Comparison of ENCODE assay signal across 8 cellular contexts in genomic region chr7:517848-518629, GRCh38. TPM values are rescaled to one million over a fixed set of nuclear protein-coding genes. Genes with fewer than 3 reads are reported as not detected.
DNase-seq lines count a peak whose midpoint lies in the region; ATAC-seq and TF ChIP-seq lines count a peak whose summit lies in the region.

No MANE protein-coding gene starts in this region.

- CTCF ChIA-PET in activated naive CD4-positive, alpha-beta T cell treated with anti-CD3 and anti-CD28 coated beads for 36 hours (lab: Charles Lee): no interaction called here
- CTCF ChIA-PET in activated B cell treated with CpG ODN at 0.5 μM for 24 hours (lab: Charles Lee): no interaction called here

- no peak overlapping the region for H3K27ac Mint-ChIP-seq in activated naive CD4-positive, alpha-beta T cell treated with anti-CD3 and anti-CD28 coated beads for 36 hours
- no peak overlapping the region for H3K27ac Mint-ChIP-seq in activated B cell treated with CpG ODN at 0.5 μM for 24 hours

- H3K36me3 ChIP-seq in esophagus muscularis mucosa (no peaks in the 10 kb centered on the region), muscle layer of colon (ENCODE audit: insufficient read depth, low read length) (no peaks in the 10 kb centered on the region), upper lobe of left lung (no peaks in the 10 kb centered on the region)

- peaks cover 0 to 25% (median 0%) of the 10 kb centered on the region in 4 donors for H3K27me3 ChIP-seq in esophagus muscularis mucosa
- peaks cover 0 to 28% of the 10 kb centered on the region in 2 donors for H3K27me3 ChIP-seq in muscle layer of colon (ENCODE audit: control insufficient read depth in 1 of 2, insufficient read depth in 2 of 2, low read length in 2 of 2)
- peaks cover 0 to 42% (median 16%) of the 10 kb centered on the region in 4 donors for H3K27me3 ChIP-seq in upper lobe of left lung

- peaks cover 24% of the 10 kb centered on the region for H3K4me1 Mint-ChIP-seq in activated naive CD4-positive, alpha-beta T cell treated with anti-CD3 and anti-CD28 coated beads for 36 hours (ENCODE audit: low read depth)
- H3K4me1 Mint-ChIP-seq in activated B cell treated with CpG ODN at 0.5 μM for 24 hours: peaks cover 28% of the 10 kb centered on the region

- ATAC-seq in activated B cell treated with CpG ODN at 0.5 μM for 24 hours (ENCODE audit: low read depth) (no peak), upper lobe of left lung (ENCODE audit: low FRiP score in 2 of 2) (peak in 1 of 2 donors; percentile 12), GM19035 (IDR thresholded peaks at IDR 0.05; ENCODE audit: unreplicated experiment) (no peak)

- intact Hi-C loops in activated naive CD4-positive, alpha-beta T cell treated with anti-CD3 and anti-CD28 coated beads for 36 hours (cut with micrococcal nuclease): loop anchor here (2.0 to 5.0 kb wide), 3 partner anchors 84 to 209 kb away; partner anchors contain the start of genes DNAAF5 and PRKAR1B
- intact Hi-C loops in activated B cell treated with CpG ODN at 0.5 μM for 24 hours (cut with micrococcal nuclease): no loop called here
- intact Hi-C loops in esophagus muscularis mucosa (cut with DNase I): loop anchor here (2.0 to 5.0 kb wide), 3 partner anchors 149 to 254 kb away; no protein-coding TSS in a partner anchor

- POLR2A ChIA-PET in activated B cell treated with CpG ODN at 0.5 μM for 24 hours (lab: Charles Lee): no interaction called here

- peak overlapping the region; percentile 90 to 95 (median 94) for H3K27ac ChIP-seq in esophagus muscularis mucosa (replicated peaks in 1 of 4)
- peak overlapping the region; percentile 70 for H3K27ac ChIP-seq in muscle layer of colon (ENCODE audit: low read depth, low read length)
- peak overlapping the region; percentile 82 to 91 (median 86) for H3K27ac ChIP-seq in upper lobe of left lung

- TF ChIP-seq EP300 in esophagus muscularis mucosa (IDR thresholded peaks at IDR 0.05) (no peak), upper lobe of left lung (IDR thresholded peaks at IDR 0.05) (no peak)

- DNase-seq in activated naive CD4-positive, alpha-beta T cell treated with anti-CD3 and anti-CD28 coated beads for 36 hours: peak; percentile 40
- DNase-seq in activated naive CD4-positive, alpha-beta T cell (lab: John Stamatoyannopoulos, UW): no peak
- DNase-seq in activated B cell treated with CpG ODN at 0.5 μM for 24 hours (no peak), esophagus muscularis mucosa (ENCODE audit: extremely low spot score) (peak; percentile 94), upper lobe of left lung (peak; percentile 62 to 91), OCI-M2 (lab: John Stamatoyannopoulos, UW; ENCODE audit: unreplicated experiment) (no peak)

- WGBS in esophagus muscularis mucosa: under 1% methylated on average over 51 of the region's 67 CpGs
- WGBS in upper lobe of left lung, 2 donors: 0 to 1% methylated on average over 6 to 63 of the region's 67 CpGs

- H3K9me3 ChIP-seq in esophagus muscularis mucosa (no peaks in the 10 kb centered on the region), muscle layer of colon (ENCODE audit: low read length) (no peaks in the 10 kb centered on the region), upper lobe of left lung (no peaks in the 10 kb centered on the region)

- H3K9me3 Mint-ChIP-seq in activated naive CD4-positive, alpha-beta T cell treated with anti-CD3 and anti-CD28 coated beads for 36 hours: no peaks in the 10 kb centered on the region
- H3K9me3 Mint-ChIP-seq in activated B cell treated with CpG ODN at 0.5 μM for 24 hours: no peaks in the 10 kb centered on the region

- no peak for TF ChIP-seq POLR2A in esophagus muscularis mucosa (IDR thresholded peaks at IDR 0.05; ENCODE audit: low read depth)
- peak in 1 of 4 donors; percentile 24 for TF ChIP-seq POLR2A in upper lobe of left lung (IDR thresholded peaks at IDR 0.05)

- H3K36me3 Mint-ChIP-seq in activated naive CD4-positive, alpha-beta T cell treated with anti-CD3 and anti-CD28 coated beads for 36 hours (ENCODE audit: low read depth): no peaks in the 10 kb centered on the region
- H3K36me3 Mint-ChIP-seq in activated B cell treated with CpG ODN at 0.5 μM for 24 hours (ENCODE audit: low read depth): no peaks in the 10 kb centered on the region

- H3K27me3 Mint-ChIP-seq in activated naive CD4-positive, alpha-beta T cell treated with anti-CD3 and anti-CD28 coated beads for 36 hours (ENCODE audit: low read depth): peaks cover 32% of the 10 kb centered on the region
- H3K27me3 Mint-ChIP-seq in activated B cell treated with CpG ODN at 0.5 μM for 24 hours: peaks cover 8% of the 10 kb centered on the region

- peaks cover 62 to 93% (median 75%) of the 10 kb centered on the region in 4 donors for H3K4me1 ChIP-seq in esophagus muscularis mucosa
- H3K4me1 ChIP-seq in muscle layer of colon (ENCODE audit: insufficient read depth, low read length): peaks cover 23% of the 10 kb centered on the region
- peaks cover 46 to 95% (median 73%) of the 10 kb centered on the region in 4 donors for H3K4me1 ChIP-seq in upper lobe of left lung

- peak overlapping the region; percentile 81 for H3K4me3 Mint-ChIP-seq in activated naive CD4-positive, alpha-beta T cell treated with anti-CD3 and anti-CD28 coated beads for 36 hours
- peak overlapping the region; percentile 82 for H3K4me3 Mint-ChIP-seq in activated B cell treated with CpG ODN at 0.5 μM for 24 hours

- H3K9ac ChIP-seq in muscle layer of colon (ENCODE audit: low read length): peak overlapping the region; percentile 49

- H3K4me3 ChIP-seq in esophagus muscularis mucosa (peak overlapping the region; percentile 65 to 89 (median 81)), muscle layer of colon (ENCODE audit: low read depth in 1 of 2, low read length in 2 of 2) (peak overlapping the region; percentile 58 to 76), upper lobe of left lung (peak overlapping the region; percentile 70 to 85 (median 79))

- TF ChIP-seq CTCF in activated B cell treated with CpG ODN at 0.5 μM for 24 hours (IDR thresholded peaks at IDR 0.05) (no peak), esophagus muscularis mucosa (IDR thresholded peaks at IDR 0.05) (no peak), upper lobe of left lung (IDR thresholded peaks at IDR 0.05) (no peak)

RNA-seq across cellular contexts. Expression of gene PDGFA, which starts 1.6 kb away (rescaled TPM):
- total RNA-seq in activated naive CD4-positive, alpha-beta T cell treated with anti-CD3 and anti-CD28 coated beads for 36 hours: 1 to 10 TPM; 7.7 TPM
- total RNA-seq in activated B cell treated with CpG ODN at 0.5 μM for 24 hours (6.0 and 7.3 TPM in 2 replicates), esophagus muscularis mucosa (100 to 1,000 TPM in 2 of 4 donors, 10 to 100 TPM in 2; 88.0 to 184 (median 119) TPM), upper lobe of left lung (10 to 100 TPM; 23.0 to 73.3 (median 44.6) TPM)

Comparison
In these comparisons a context has a peak if more than half of its experiments do, and no peak if none do; other contexts are left out.
1. DNase-seq: peak in activated naive CD4-positive, alpha-beta T cell treated with anti-CD3 and anti-CD28 coated beads for 36 hours (single experiment), esophagus muscularis mucosa (single experiment) and upper lobe of left lung (2 of 2); none in activated naive CD4-positive, alpha-beta T cell (0 of 4), activated B cell treated with CpG ODN at 0.5 μM for 24 hours (single experiment) and OCI-M2 (single experiment).
2. Peak in every context shown above with its lines, with median percentiles within 50 percentile points of each other: H3K27ac ChIP-seq and H3K4me3 ChIP-seq.